26 cellular contexts compared by ENCODE assay signal in the genomic region with DNA sequence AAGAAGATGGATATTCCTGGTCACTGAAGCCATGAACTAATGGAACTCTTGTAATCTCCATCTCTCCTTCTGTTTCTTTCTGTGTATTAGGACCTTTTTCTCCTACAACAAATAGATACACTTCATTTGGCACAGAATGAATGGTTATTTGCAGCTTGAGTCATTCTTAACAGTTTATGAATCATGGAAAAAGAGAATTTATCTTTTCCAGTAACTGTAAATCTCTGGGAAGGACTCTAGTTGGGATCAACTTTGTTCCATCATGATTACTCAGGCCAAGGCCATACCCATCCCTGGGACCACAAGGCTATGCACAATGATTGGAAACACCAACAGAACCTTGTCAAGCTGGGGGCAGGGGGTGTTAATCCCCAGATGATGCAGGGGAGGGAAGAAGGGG. TPM values are rescaled to one million over a fixed set of nuclear protein-coding genes. Genes with fewer than 3 reads are reported as not detected.
DNase-seq lines count a peak whose midpoint lies in the region; ATAC-seq and TF ChIP-seq lines count a peak whose summit lies in the region.
"Had no signal": no experiment of that assay in that cellular context is flagged by ENCODE, and none has a peak within 500 bp of the region (broad histone marks: within the 10 kb centered on the region; RNA-seq: fewer than 3 reads in every experiment).

No MANE protein-coding gene starts in this region.

- no peak overlapping the region for H2BK5ac ChIP-seq in mesenchymal stem cell (ENCODE audit: low read depth, low read length, poor library complexity, severe bottlenecking)

- peaks cover 4% of the 10 kb centered on the region; the same call in 1 of the 2 replicates for H3K36me3 Mint-ChIP-seq in HFFc6 (ENCODE audit: low read depth)
- peaks cover 17% of the 10 kb centered on the region for H3K36me3 Mint-ChIP-seq in stimulated activated effector memory CD8-positive, alpha-beta T cell treated with anti-CD3 and anti-CD28 coated beads, Interleukin-12 subunit alpha, Interleukin-12 subunit beta, amount 100 ng/mL, for 72 hours

- H4K8ac ChIP-seq in mesenchymal stem cell (ENCODE audit: low read length) = no peak overlapping the region

- H3K18ac ChIP-seq in mesenchymal stem cell (ENCODE audit: low read depth in 1 of 2, low read length in 2 of 2) = peak overlapping the region in 1 of 2 experiments; percentile 37

- in situ Hi-C loops in astrocyte of the cerebellum (cut with HindIII; ENCODE audit: low sequenced_read_pairs) = no loop called here

- H3K79me1 ChIP-seq in mesenchymal stem cell (replicated peaks; ENCODE audit: low read length, poor library complexity, severe bottlenecking) = no peaks in the 10 kb centered on the region

- H2BK120ac ChIP-seq in mesenchymal stem cell (ENCODE audit: low read depth, low read length) = no peak overlapping the region

- H4K91ac ChIP-seq in mesenchymal stem cell (ENCODE audit: low read length) = no peak overlapping the region

- no peak overlapping the region for H2AK5ac ChIP-seq in mesenchymal stem cell (ENCODE audit: low read length, severe bottlenecking)

- H3K36me3 ChIP-seq in mesenchymal stem cell (ENCODE audit: control insufficient read depth in 1 of 2, insufficient read depth in 2 of 2, low read depth in 1 of 2, low read length in 2 of 2) (no peaks in the 10 kb centered on the region), esophagus muscularis mucosa (no peaks in the 10 kb centered on the region)
- H3K36me3 ChIP-seq: heart right ventricle had no signal

- ATAC-seq in stimulated activated effector memory CD8-positive, alpha-beta T cell treated with anti-CD3 and anti-CD28 coated beads, Interleukin-12 subunit alpha, Interleukin-12 subunit beta, amount 100 ng/mL, for 72 hours = no peak
- no peak for ATAC-seq in HG03095 (IDR thresholded peaks at IDR 0.05; ENCODE audit: unreplicated experiment)
- ATAC-seq: activated CD8-positive, alpha-beta T cell treated with anti-CD3 and anti-CD28 coated beads for 36 hours; body of pancreas; heart right ventricle; stimulated activated naive CD8-positive, alpha-beta T cell treated with anti-CD3 and anti-CD28 coated beads, Interleukin-15, Interleukin-2, amounts not matched to agents 100 U/mL and 50 U/mL, for 24 hours had no signal

- H3K4me3 ChIP-seq in astrocyte of the cerebellum (ENCODE audit: low read depth, low read length) = no peak overlapping the region
- H3K4me3 ChIP-seq in mesenchymal stem cell (ENCODE audit: insufficient read depth in 1 of 2, low read depth in 1 of 2, low read length in 2 of 2) = no peak overlapping the region
- H3K4me3 ChIP-seq in esophagus muscularis mucosa = no peak overlapping the region
- H3K4me3 ChIP-seq: body of pancreas, heart right ventricle had no signal

- no peak overlapping the region for H3K4me2 ChIP-seq in mesenchymal stem cell (ENCODE audit: low read length, poor library complexity, severe bottlenecking)

- H3K27me3 ChIP-seq in mesenchymal stem cell (ENCODE audit: control insufficient read depth in 1 of 2, insufficient read depth in 1 of 2, low read length in 2 of 2) (no peaks in the 10 kb centered on the region), esophagus muscularis mucosa (no peaks in the 10 kb centered on the region)
- H3K27me3 ChIP-seq: body of pancreas, heart right ventricle had no signal

- no peak overlapping the region for H2BK15ac ChIP-seq in mesenchymal stem cell (ENCODE audit: low read depth, poor library complexity, severe bottlenecking)

- intact Hi-C loops in esophagus muscularis mucosa (cut with DNase I) = no loop called here

- H3K27ac ChIP-seq in mesenchymal stem cell (ENCODE audit: low read length, poor library complexity, severe bottlenecking) = no peak overlapping the region
- no peak overlapping the region for H3K27ac ChIP-seq in esophagus muscularis mucosa (replicated peaks in 1 of 4)
- H3K27ac ChIP-seq: body of pancreas, heart right ventricle, RWPE1 had no signal

- H3K9ac ChIP-seq in mesenchymal stem cell (ENCODE audit: low read length) = no peak overlapping the region

- peak overlapping the region; percentile 62 for H3K27ac Mint-ChIP-seq in HFFc6
- no peak overlapping the region for H3K27ac Mint-ChIP-seq in stimulated activated effector memory CD8-positive, alpha-beta T cell treated with anti-CD3 and anti-CD28 coated beads, Interleukin-12 subunit alpha, Interleukin-12 subunit beta, amount 100 ng/mL, for 72 hours
- H3K27ac Mint-ChIP-seq: activated CD8-positive, alpha-beta T cell treated with anti-CD3 and anti-CD28 coated beads for 36 hours; B cell; endodermal cell had no signal

- no peaks in the 10 kb centered on the region for H3K9me3 ChIP-seq in mesenchymal stem cell (ENCODE audit: control insufficient read depth, low read length)
- H3K9me3 ChIP-seq in esophagus muscularis mucosa = no peaks in the 10 kb centered on the region
- H3K9me3 ChIP-seq: body of pancreas had no signal

- DNase-seq in ELR (ENCODE audit: low read depth) (peak; percentile 46), HFFc6 (peak; percentile 29), astrocyte of the cerebellum (ENCODE audit: low read depth) (peak; percentile 2), mesenchymal stem cell (peak; percentile 50), esophagus muscularis mucosa (ENCODE audit: extremely low spot score) (no peak), NCI-H146 (lab: John Stamatoyannopoulos, UW) (no peak)
- no peak for DNase-seq in stimulated activated effector memory CD8-positive, alpha-beta T cell treated with anti-CD3 and anti-CD28 coated beads, Interleukin-12 subunit alpha, Interleukin-12 subunit beta, amount 100 ng/mL, for 72 hours (ENCODE audit: low spot score in 2 of 2)
- DNase-seq: activated CD4-positive, CD25-positive, alpha-beta regulatory T cell; activated CD8-positive, alpha-beta T cell treated with anti-CD3 and anti-CD28 coated beads for 36 hours; activated naive CD4-positive, alpha-beta T cell treated with anti-CD3 and anti-CD28 coated beads, Interleukin-2, amount 50 U/mL, for 16 hours; body of pancreas; DMS79 treated with DMSO at 0.1 percent for 48 hours; endodermal cell; heart right ventricle; Kasumi-1; NCI-H1092 treated with DMSO at 0.1 percent for 48 hours; NCI-H2081; NCI-H510A treated with DMSO at 0.1 percent for 48 hours; small intestine; stimulated activated CD4-positive, alpha-beta T cell treated with anti-CD3 and anti-CD28 coated beads, Interleukin-2, amount 100 ng/mL, for 48 hours; stimulated activated naive CD8-positive, alpha-beta T cell treated with anti-CD3 and anti-CD28 coated beads, Interleukin-15, Interleukin-2, amounts not matched to agents 100 U/mL and 50 U/mL, for 24 hours; T-helper 9 cell; trophoblast cell had no signal

- no peak overlapping the region for H3K23ac ChIP-seq in mesenchymal stem cell (ENCODE audit: low read length in 2 of 2)

- H3K4me1 ChIP-seq in mesenchymal stem cell (ENCODE audit: control insufficient read depth, insufficient read depth, low read depth, low read length) (peaks cover 1% of the 10 kb centered on the region), esophagus muscularis mucosa (no peaks in the 10 kb centered on the region)
- H3K4me1 ChIP-seq: body of pancreas had no signal

- no peak overlapping the region for H3K4me3 Mint-ChIP-seq in HFFc6
- no peak overlapping the region for H3K4me3 Mint-ChIP-seq in stimulated activated effector memory CD8-positive, alpha-beta T cell treated with anti-CD3 and anti-CD28 coated beads, Interleukin-12 subunit alpha, Interleukin-12 subunit beta, amount 100 ng/mL, for 72 hours
- H3K4me3 Mint-ChIP-seq: activated CD8-positive, alpha-beta T cell treated with anti-CD3 and anti-CD28 coated beads for 36 hours; B cell; endodermal cell had no signal

- TF ChIP-seq EP300 in esophagus muscularis mucosa (IDR thresholded peaks at IDR 0.05) = no peak

- TF ChIP-seq CTCF in HFFc6 (IDR thresholded peaks at IDR 0.05) = no peak
- TF ChIP-seq CTCF in astrocyte of the cerebellum (IDR thresholded peaks at IDR 0.05; ENCODE audit: low read depth, low read length, missing control alignments) = no peak
- TF ChIP-seq CTCF in esophagus muscularis mucosa (IDR thresholded peaks at IDR 0.05) = no peak

- H2AFZ ChIP-seq in mesenchymal stem cell (ENCODE audit: low read depth, low read length) = no peak overlapping the region

- peaks cover 49% of the 10 kb centered on the region for H3K4me1 Mint-ChIP-seq in HFFc6 (ENCODE audit: low read depth)
- H3K4me1 Mint-ChIP-seq in stimulated activated effector memory CD8-positive, alpha-beta T cell treated with anti-CD3 and anti-CD28 coated beads, Interleukin-12 subunit alpha, Interleukin-12 subunit beta, amount 100 ng/mL, for 72 hours = peaks cover 18% of the 10 kb centered on the region
- H3K4me1 Mint-ChIP-seq: endodermal cell had no signal

- no peak overlapping the region for H3K14ac ChIP-seq in mesenchymal stem cell (ENCODE audit: low read length in 2 of 2)

- no peak overlapping the region for H3K4ac ChIP-seq in mesenchymal stem cell (ENCODE audit: low read depth in 1 of 2, low read length in 2 of 2)

- H3K27me3 Mint-ChIP-seq in HFFc6 (ENCODE audit: insufficient read depth) = no peaks in the 10 kb centered on the region; the same call in 1 of the 2 replicates
- H3K27me3 Mint-ChIP-seq: activated CD8-positive, alpha-beta T cell treated with anti-CD3 and anti-CD28 coated beads for 36 hours; B cell had no signal

- no peaks in the 10 kb centered on the region for H3K9me3 Mint-ChIP-seq in HFFc6
- H3K9me3 Mint-ChIP-seq in stimulated activated effector memory CD8-positive, alpha-beta T cell treated with anti-CD3 and anti-CD28 coated beads, Interleukin-12 subunit alpha, Interleukin-12 subunit beta, amount 100 ng/mL, for 72 hours = peaks cover 9% of the 10 kb centered on the region
- H3K9me3 Mint-ChIP-seq: endodermal cell had no signal

- no peak for TF ChIP-seq POLR2A in esophagus muscularis mucosa (IDR thresholded peaks at IDR 0.05; ENCODE audit: low read depth)

- H2BK12ac ChIP-seq in mesenchymal stem cell (ENCODE audit: low read length in 2 of 2) = peak overlapping the region in 1 of 2 experiments; percentile 79

RNA-seq across cellular contexts. Expression of gene MDFIC, which starts 36.1 kb away (rescaled TPM):
- total RNA-seq in HFFc6 (2021; fragmentation: NEBNext Ultra II Directional; extraction: Animal tissue kit (Norgen Biotek cat#: 25700)) = 10 to 100 TPM; 33.3 to 57.9 (median 45.5) TPM
- polyA plus RNA-seq in mesenchymal stem cell (2013, experiment 1 of 2) = 19.8 TPM
- 22.1 TPM for polyA plus RNA-seq in mesenchymal stem cell (2013, experiment 2 of 2)
- 10 to 100 TPM; 34.5 to 71.3 (median 36.5) TPM for total RNA-seq in esophagus muscularis mucosa

Comparison
In these comparisons a context has a peak if more than half of its experiments do, and no peak if none do; other contexts are left out.
1. DNase-seq: peak in ELR (single experiment), HFFc6 (single experiment), astrocyte of the cerebellum (single experiment) and mesenchymal stem cell (single experiment); none in stimulated activated effector memory CD8-positive, alpha-beta T cell treated with anti-CD3 and anti-CD28 coated beads, Interleukin-12 subunit alpha, Interleukin-12 subunit beta, amount 100 ng/mL, for 72 hours (0 of 2), esophagus muscularis mucosa (single experiment) and NCI-H146 (single experiment).